Comparison of ENCODE assay signal across 1 cellular context in the genomic region with DNA sequence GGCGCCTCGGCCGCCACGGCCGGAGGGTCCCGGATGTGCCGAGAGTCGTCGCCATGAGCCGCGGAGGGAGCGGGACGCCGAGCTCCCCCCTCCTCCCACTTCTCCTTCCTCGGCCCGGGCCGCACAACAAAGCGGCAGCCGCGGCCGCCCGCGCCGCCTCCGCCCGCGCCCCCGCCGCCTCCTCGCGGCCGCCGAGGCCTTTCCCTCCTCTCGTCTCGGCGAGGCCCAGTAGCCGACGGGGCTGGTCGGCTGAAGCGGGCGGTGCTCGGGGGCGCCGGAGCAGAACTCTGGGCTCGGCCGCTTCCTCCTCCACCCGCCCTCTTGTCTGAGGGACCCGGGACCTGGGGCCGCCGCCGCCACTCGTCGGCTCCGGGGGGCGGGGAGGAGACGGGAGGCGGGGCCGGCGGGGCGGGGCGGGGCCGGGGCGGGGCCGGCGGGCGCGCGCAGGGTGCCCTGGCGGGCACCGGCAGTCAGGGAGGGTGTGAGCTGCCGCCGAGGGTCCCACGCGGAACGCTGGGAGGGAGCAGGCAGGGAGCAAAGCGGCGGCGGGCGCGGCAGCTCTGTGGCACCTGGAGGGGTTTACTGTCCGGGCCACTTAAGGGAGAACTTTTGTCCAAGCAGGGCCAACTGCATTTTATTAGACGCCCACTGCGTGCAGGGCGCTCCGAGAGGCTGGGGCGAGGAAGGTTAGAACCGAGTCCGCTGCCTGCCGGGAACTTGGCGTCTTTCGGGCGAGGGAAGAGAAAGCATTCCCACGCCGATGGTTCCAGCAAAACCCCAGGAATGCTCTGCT.
TF ChIP-seq lines count a peak whose summit lies in the region.

TSS of gene SMURF2 (minus strand) at position 327 of the 793 bp plus-strand sequence. CDS start 427 bp downstream, outside the sequence.

TF ChIP-seq in K562, 482 proteins besides CTCF, POLR2A, EP300 and RAD21 (continued from another document and continues in another):
- TF ChIP-seq FOXP4 (CRISPR knock-in tag; IDR thresholded peaks at IDR 0.05; ENCODE audit: borderline replicate concordance) (no peak), DMBX1 (CRISPR knock-in tag; IDR thresholded peaks at IDR 0.05; ENCODE audit: borderline replicate concordance) (no peak), NR2C1 (IDR thresholded peaks at IDR 0.05) (no peak), NR2C1 (tag; IDR thresholded peaks at IDR 0.05) (no peak), RBFOX2 (IDR thresholded peaks at IDR 0.05; ENCODE audit: low read depth, low read length) (peak; percentile 87), ATF6 (CRISPR knock-in tag; IDR thresholded peaks at IDR 0.05) (no peak), SOX6 (IDR thresholded peaks at IDR 0.05) (no peak), GABPB1 (CRISPR knock-in tag; IDR thresholded peaks at IDR 0.05) (peak; percentile 49; the same call in 1 of the 2 replicates), YBX1 (IDR thresholded peaks at IDR 0.05) (no peak), NR3C1 (CRISPR knock-in tag; IDR thresholded peaks at IDR 0.05) (no peak), MXD1 (CRISPR knock-in tag; IDR thresholded peaks at IDR 0.05; ENCODE audit: borderline replicate concordance, poor library complexity, severe bottlenecking) (no peak), MBD2 (IDR thresholded peaks at IDR 0.05; ENCODE audit: borderline replicate concordance, low read depth) (no peak), KLF6 (CRISPR knock-in tag; IDR thresholded peaks at IDR 0.05; ENCODE audit: borderline replicate concordance) (no peak), ILK (tag; IDR thresholded peaks at IDR 0.05; ENCODE audit: borderline replicate concordance, low read depth) (no peak), RBM25 (IDR thresholded peaks at IDR 0.05; ENCODE audit: low read depth, low read length, severe bottlenecking) (no peak), SIX5 (IDR thresholded peaks at IDR 0.05; ENCODE audit: borderline replicate concordance in 1 of 2, insufficient read depth in 1 of 2, low read depth in 1 of 2, low read length in 2 of 2) (no peak), POLR3G (IDR thresholded peaks at IDR 0.05; ENCODE audit: extremely low read depth, insufficient read length, insufficient replicate concordance) (no peak), HDGF (IDR thresholded peaks at IDR 0.05) (no peak), ZNF354B (CRISPR knock-in tag; IDR thresholded peaks at IDR 0.05) (no peak), TCF7L2 (IDR thresholded peaks at IDR 0.05; ENCODE audit: low read depth, low read length) (no peak), ZC3H4 (CRISPR knock-in tag; IDR thresholded peaks at IDR 0.05; ENCODE audit: borderline replicate concordance) (no peak), TBL1XR1 (IDR thresholded peaks at IDR 0.05; ENCODE audit: low read length in 2 of 2) (no peak), RREB1 (CRISPR knock-in tag; IDR thresholded peaks at IDR 0.05) (no peak), CLOCK (CRISPR knock-in tag; IDR thresholded peaks at IDR 0.05; ENCODE audit: borderline replicate concordance) (no peak), JUND (IDR thresholded peaks at IDR 0.05; ENCODE audit: borderline replicate concordance, low read depth, low read length) (no peak), JUND (tag; IDR thresholded peaks at IDR 0.05; ENCODE audit: borderline replicate concordance, low read depth, low read length) (no peak), SIN3A (IDR thresholded peaks at IDR 0.05; ENCODE audit: borderline replicate concordance in 2 of 2, control insufficient read depth in 1 of 2, low read depth in 2 of 2, low read length in 2 of 2) (0 out of 4 replicates have a peak, but pooled peaks of 1 of the 2 experiments have one; percentile 24), ZFP36 (IDR thresholded peaks at IDR 0.05; ENCODE audit: low read depth, low read length, partially characterized antibody) (no peak), TRIM28 (IDR thresholded peaks at IDR 0.05) (no peak; the same call in 1 of the 2 replicates), ADNP (tag; IDR thresholded peaks at IDR 0.05) (no peak)
- TF ChIP-seq, protein P1, sequence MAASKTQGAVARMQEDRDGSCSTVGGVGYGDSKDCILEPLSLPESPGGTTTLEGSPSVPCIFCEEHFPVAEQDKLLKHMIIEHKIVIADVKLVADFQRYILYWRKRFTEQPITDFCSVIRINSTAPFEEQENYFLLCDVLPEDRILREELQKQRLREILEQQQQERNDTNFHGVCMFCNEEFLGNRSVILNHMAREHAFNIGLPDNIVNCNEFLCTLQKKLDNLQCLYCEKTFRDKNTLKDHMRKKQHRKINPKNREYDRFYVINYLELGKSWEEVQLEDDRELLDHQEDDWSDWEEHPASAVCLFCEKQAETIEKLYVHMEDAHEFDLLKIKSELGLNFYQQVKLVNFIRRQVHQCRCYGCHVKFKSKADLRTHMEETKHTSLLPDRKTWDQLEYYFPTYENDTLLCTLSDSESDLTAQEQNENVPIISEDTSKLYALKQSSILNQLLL (CRISPR knock-in tag; IDR thresholded peaks at IDR 0.05; ENCODE audit: borderline replicate concordance) = no peak
- TF ChIP-seq, protein P2, sequence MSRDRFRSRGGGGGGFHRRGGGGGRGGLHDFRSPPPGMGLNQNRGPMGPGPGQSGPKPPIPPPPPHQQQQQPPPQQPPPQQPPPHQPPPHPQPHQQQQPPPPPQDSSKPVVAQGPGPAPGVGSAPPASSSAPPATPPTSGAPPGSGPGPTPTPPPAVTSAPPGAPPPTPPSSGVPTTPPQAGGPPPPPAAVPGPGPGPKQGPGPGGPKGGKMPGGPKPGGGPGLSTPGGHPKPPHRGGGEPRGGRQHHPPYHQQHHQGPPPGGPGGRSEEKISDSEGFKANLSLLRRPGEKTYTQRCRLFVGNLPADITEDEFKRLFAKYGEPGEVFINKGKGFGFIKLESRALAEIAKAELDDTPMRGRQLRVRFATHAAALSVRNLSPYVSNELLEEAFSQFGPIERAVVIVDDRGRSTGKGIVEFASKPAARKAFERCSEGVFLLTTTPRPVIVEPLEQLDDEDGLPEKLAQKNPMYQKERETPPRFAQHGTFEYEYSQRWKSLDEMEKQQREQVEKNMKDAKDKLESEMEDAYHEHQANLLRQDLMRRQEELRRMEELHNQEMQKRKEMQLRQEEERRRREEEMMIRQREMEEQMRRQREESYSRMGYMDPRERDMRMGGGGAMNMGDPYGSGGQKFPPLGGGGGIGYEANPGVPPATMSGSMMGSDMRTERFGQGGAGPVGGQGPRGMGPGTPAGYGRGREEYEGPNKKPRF (IDR thresholded peaks at IDR 0.05; ENCODE audit: low read depth, low read length) = no peak
- TF ChIP-seq, protein P3, sequence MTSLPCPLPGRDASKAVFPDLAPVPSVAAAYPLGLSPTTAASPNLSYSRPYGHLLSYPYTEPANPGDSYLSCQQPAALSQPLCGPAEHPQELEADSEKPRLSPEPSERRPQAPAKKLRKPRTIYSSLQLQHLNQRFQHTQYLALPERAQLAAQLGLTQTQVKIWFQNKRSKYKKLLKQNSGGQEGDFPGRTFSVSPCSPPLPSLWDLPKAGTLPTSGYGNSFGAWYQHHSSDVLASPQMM (CRISPR knock-in tag; IDR thresholded peaks at IDR 0.05) = no peak
- TF ChIP-seq, protein P4, sequence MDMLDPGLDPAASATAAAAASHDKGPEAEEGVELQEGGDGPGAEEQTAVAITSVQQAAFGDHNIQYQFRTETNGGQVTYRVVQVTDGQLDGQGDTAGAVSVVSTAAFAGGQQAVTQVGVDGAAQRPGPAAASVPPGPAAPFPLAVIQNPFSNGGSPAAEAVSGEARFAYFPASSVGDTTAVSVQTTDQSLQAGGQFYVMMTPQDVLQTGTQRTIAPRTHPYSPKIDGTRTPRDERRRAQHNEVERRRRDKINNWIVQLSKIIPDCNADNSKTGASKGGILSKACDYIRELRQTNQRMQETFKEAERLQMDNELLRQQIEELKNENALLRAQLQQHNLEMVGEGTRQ (CRISPR knock-in tag; IDR thresholded peaks at IDR 0.05) = no peak
- TF ChIP-seq, protein P5, sequence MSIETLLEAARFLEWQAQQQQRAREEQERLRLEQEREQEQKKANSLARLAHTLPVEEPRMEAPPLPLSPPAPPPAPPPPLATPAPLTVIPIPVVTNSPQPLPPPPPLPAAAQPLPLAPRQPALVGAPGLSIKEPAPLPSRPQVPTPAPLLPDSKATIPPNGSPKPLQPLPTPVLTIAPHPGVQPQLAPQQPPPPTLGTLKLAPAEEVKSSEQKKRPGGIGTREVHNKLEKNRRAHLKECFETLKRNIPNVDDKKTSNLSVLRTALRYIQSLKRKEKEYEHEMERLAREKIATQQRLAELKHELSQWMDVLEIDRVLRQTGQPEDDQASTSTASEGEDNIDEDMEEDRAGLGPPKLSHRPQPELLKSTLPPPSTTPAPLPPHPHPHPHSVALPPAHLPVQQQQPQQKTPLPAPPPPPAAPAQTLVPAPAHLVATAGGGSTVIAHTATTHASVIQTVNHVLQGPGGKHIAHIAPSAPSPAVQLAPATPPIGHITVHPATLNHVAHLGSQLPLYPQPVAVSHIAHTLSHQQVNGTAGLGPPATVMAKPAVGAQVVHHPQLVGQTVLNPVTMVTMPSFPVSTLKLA (conservative IDR thresholded peaks at IDR 0.05) = no peak
